Comparison of ENCODE assay signal across 20 cellular contexts in the genomic region with DNA sequence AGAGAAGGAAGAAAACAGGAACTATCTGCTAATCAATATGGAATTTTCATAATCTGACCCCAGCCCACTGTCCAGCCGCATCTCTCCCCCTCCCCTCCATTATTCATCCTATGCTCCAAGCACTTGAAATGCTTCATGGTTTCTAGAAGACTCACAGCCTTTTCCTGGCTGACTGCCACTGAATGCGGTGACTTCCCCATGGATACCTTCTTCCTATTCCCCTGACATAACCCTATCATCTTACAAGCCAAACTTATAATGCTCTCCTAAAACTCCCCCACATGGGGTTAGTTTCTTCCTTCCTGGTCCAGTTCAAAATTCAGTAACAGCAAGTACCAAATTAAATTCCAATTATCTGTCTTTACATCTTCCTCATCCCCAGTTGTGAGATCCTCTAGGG. TPM values are rescaled to one million over a fixed set of nuclear protein-coding genes. Genes with fewer than 3 reads are reported as not detected.
A peak's percentile ranks its signal among the peaks of the same experiment; 100 is the strongest.
DNase-seq lines count a peak whose midpoint lies in the region; TF ChIP-seq lines count a peak whose summit lies in the region.
"Had no signal": no experiment of that assay in that cellular context is flagged by ENCODE, and none has a peak within 500 bp of the region (broad histone marks: within the 10 kb centered on the region; RNA-seq: fewer than 3 reads in every experiment).

No MANE protein-coding gene starts in this region.

- H3K9me3 ChIP-seq in MG63, result no peaks in the 10 kb centered on the region
- H3K9me3 ChIP-seq in PC-9 (ENCODE audit: insufficient read depth, low read depth), result no peaks in the 10 kb centered on the region; the same call in 1 of the 2 replicates
- H3K9me3 ChIP-seq: HAP-1, uterus had no signal

- CTCF ChIA-PET in PC-9 (lab: Charles Lee), result no interaction called here

- no peaks in the 10 kb centered on the region for H3K27me3 ChIP-seq in MG63
- H3K27me3 ChIP-seq in PC-9 (ENCODE audit: insufficient read depth, low read depth), result no peaks in the 10 kb centered on the region
- H3K27me3 ChIP-seq: uterus had no signal

- intact Hi-C loops in PC-9 (cut with micrococcal nuclease; ENCODE audit: unreplicated experiment), result no loop called here

- H4K20me1 ChIP-seq in PC-9 (ENCODE audit: insufficient read depth), result no peaks in the 10 kb centered on the region

- no peaks in the 10 kb centered on the region for H3K9me3 Mint-ChIP-seq in mesothelial cell of epicardium
- H3K9me3 Mint-ChIP-seq: activated CD4-positive, alpha-beta memory T cell treated with anti-CD3 and anti-CD28 coated beads, Interleukin-2, amount 10 ng/mL, durations not matched to agents 7 days and 5 days; activated naive CD8-positive, alpha-beta T cell treated with anti-CD3 and anti-CD28 coated beads, Interleukin-2, amount 10 ng/mL, durations not matched to agents 7 days and 5 days; activated T-cell treated with anti-CD3 and anti-CD28 coated beads, Interleukin-2, amount 50 U/mL, for 72 hours; nephron; stimulated activated naive CD8-positive, alpha-beta T cell treated with anti-CD3 and anti-CD28 coated beads, Interleukin-15, amount 100 ng/mL, for 72 hours; T-cell had no signal

- H3K4me3 ChIP-seq in AG10803 (ENCODE audit: low read length) (no peak overlapping the region), MG63 (no peak overlapping the region), choroid plexus epithelial cell (ENCODE audit: low read depth, low read length) (no peak overlapping the region), PC-9 (no peak overlapping the region)
- H3K4me3 ChIP-seq: HAP-1, uterus had no signal

- peaks cover 25% of the 10 kb centered on the region for H3K4me1 ChIP-seq in PC-9 (replicated peaks; ENCODE audit: insufficient read depth)
- H3K4me1 ChIP-seq: HAP-1, uterus had no signal

- no peak overlapping the region for H2AFZ ChIP-seq in PC-9

- BruUV-seq in PC-9 (replicated peaks; lab: Mats Ljungman, UMichigan), result no TSS peak

- H3K9me2 ChIP-seq in PC-9 (ENCODE audit: insufficient read depth), result no peaks in the 10 kb centered on the region

- no peak overlapping the region for H3K27ac ChIP-seq in PC-9
- H3K27ac ChIP-seq: uterus had no signal

- H3K27ac Mint-ChIP-seq in mesothelial cell of epicardium, result no peak overlapping the region
- H3K27ac Mint-ChIP-seq: activated CD4-positive, alpha-beta memory T cell treated with anti-CD3 and anti-CD28 coated beads, Interleukin-2, amount 10 ng/mL, durations not matched to agents 7 days and 5 days; activated naive CD8-positive, alpha-beta T cell treated with anti-CD3 and anti-CD28 coated beads, Interleukin-2, amount 10 ng/mL, durations not matched to agents 7 days and 5 days; activated T-cell treated with anti-CD3 and anti-CD28 coated beads, Interleukin-2, amount 50 U/mL, for 72 hours; nephron; stimulated activated naive CD8-positive, alpha-beta T cell treated with anti-CD3 and anti-CD28 coated beads, Interleukin-15, amount 100 ng/mL, for 72 hours; T-cell had no signal

- H3K36me3 ChIP-seq in MG63, result no peaks in the 10 kb centered on the region
- no peaks in the 10 kb centered on the region for H3K36me3 ChIP-seq in PC-9 (ENCODE audit: low read depth)
- H3K36me3 ChIP-seq: HAP-1, uterus had no signal

- H3K4me3 Mint-ChIP-seq in mesothelial cell of epicardium, result no peak overlapping the region
- H3K4me3 Mint-ChIP-seq: activated CD4-positive, alpha-beta memory T cell treated with anti-CD3 and anti-CD28 coated beads, Interleukin-2, amount 10 ng/mL, durations not matched to agents 7 days and 5 days; activated naive CD8-positive, alpha-beta T cell treated with anti-CD3 and anti-CD28 coated beads, Interleukin-2, amount 10 ng/mL, durations not matched to agents 7 days and 5 days; activated T-cell treated with anti-CD3 and anti-CD28 coated beads, Interleukin-2, amount 50 U/mL, for 72 hours; nephron; stimulated activated naive CD8-positive, alpha-beta T cell treated with anti-CD3 and anti-CD28 coated beads, Interleukin-15, amount 100 ng/mL, for 72 hours; T-cell had no signal

- TF ChIP-seq CTCF in AG10803 (conservative IDR thresholded peaks at IDR 0.05; ENCODE audit: low read length) (no peak), choroid plexus epithelial cell (conservative IDR thresholded peaks at IDR 0.05; ENCODE audit: low read depth, low read length) (no peak), PC-9 (conservative IDR thresholded peaks at IDR 0.05) (no peak), mesothelial cell of epicardium (IDR thresholded peaks at IDR 0.05; ENCODE audit: unreplicated experiment) (no peak)

- DNase-seq in AG10803 (ENCODE audit: low read depth) (peak; percentile 36), MG63 (peak; percentile 45), choroid plexus epithelial cell (ENCODE audit: low read depth) (peak; percentile 76), myocyte (ENCODE audit: low read depth) (peak; percentile 78), PC-9 (no peak), mesothelial cell of epicardium (ENCODE audit: low spot score in 2 of 2, unreplicated experiment in 2 of 2) (no peak), GM19238 (ENCODE audit: insufficient read length, low spot score) (no peak), NCI-H1105 treated with DMSO at 0.1 percent for 48 hours (lab: John Stamatoyannopoulos, UW) (no peak)
- DNase-seq: activated CD4-positive, alpha-beta memory T cell treated with anti-CD3 and anti-CD28 coated beads, Interleukin-2, amount 10 ng/mL, durations not matched to agents 7 days and 5 days; activated naive CD8-positive, alpha-beta T cell treated with anti-CD3 and anti-CD28 coated beads, Interleukin-2, amount 10 ng/mL, durations not matched to agents 7 days and 5 days; activated T-cell treated with anti-CD3 and anti-CD28 coated beads, Interleukin-2, amount 50 U/mL, for 72 hours; Calu3; mammary epithelial cell; NCI-H1930; NCI-H69; stimulated activated naive CD8-positive, alpha-beta T cell treated with anti-CD3 and anti-CD28 coated beads, Interleukin-15, amount 100 ng/mL, for 72 hours; T-cell; uterus had no signal

- H3K79me2 ChIP-seq in PC-9 (ENCODE audit: low read depth), result no peaks in the 10 kb centered on the region

- POLR2A ChIA-PET in PC-9 (lab: Charles Lee; ENCODE audit: unreplicated experiment), result no interaction called here

- no peaks in the 10 kb centered on the region for H3K36me3 Mint-ChIP-seq in mesothelial cell of epicardium
- H3K36me3 Mint-ChIP-seq: activated naive CD8-positive, alpha-beta T cell treated with anti-CD3 and anti-CD28 coated beads, Interleukin-2, amount 10 ng/mL, durations not matched to agents 7 days and 5 days; T-cell had no signal

- peaks cover 4% of the 10 kb centered on the region for H3K27me3 Mint-ChIP-seq in mesothelial cell of epicardium (ENCODE audit: low read depth)
- H3K27me3 Mint-ChIP-seq: stimulated activated naive CD8-positive, alpha-beta T cell treated with anti-CD3 and anti-CD28 coated beads, Interleukin-15, amount 100 ng/mL, for 72 hours had no signal

- H3K4me1 Mint-ChIP-seq in mesothelial cell of epicardium, result peaks cover 12% of the 10 kb centered on the region
- H3K4me1 Mint-ChIP-seq: activated CD4-positive, alpha-beta memory T cell treated with anti-CD3 and anti-CD28 coated beads, Interleukin-2, amount 10 ng/mL, durations not matched to agents 7 days and 5 days; activated naive CD8-positive, alpha-beta T cell treated with anti-CD3 and anti-CD28 coated beads, Interleukin-2, amount 10 ng/mL, durations not matched to agents 7 days and 5 days; stimulated activated naive CD8-positive, alpha-beta T cell treated with anti-CD3 and anti-CD28 coated beads, Interleukin-15, amount 100 ng/mL, for 72 hours; T-cell had no signal

- peaks cover 16% of the 10 kb centered on the region for H3F3A ChIP-seq in PC-9 (ENCODE audit: insufficient read depth, low read depth)

- no peak overlapping the region for H3K4me2 ChIP-seq in PC-9

RNA-seq across cellular contexts. Expression of a gene that starts 31.2 kb away (rescaled TPM):
- total RNA-seq in MG63 (2014; rRNA removed; shearing (Covaris generic); ENCODE audit: low replicate concordance), result 6.5 and 13.2 TPM in 2 replicates
- 11.9 and 21.0 TPM in 2 replicates for total RNA-seq in myocyte
- polyA plus RNA-seq in myocyte (2012), result 55.0 TPM
- total RNA-seq in PC-9 (2021), result 0.59 and 1.1 TPM in 2 replicates
- 35.6 to 44.1 TPM (median 39.9 TPM) in 3 replicates for total RNA-seq in mesothelial cell of epicardium
- total RNA-seq: activated CD4-positive, alpha-beta memory T cell treated with anti-CD3 and anti-CD28 coated beads, Interleukin-2, amount 10 ng/mL, durations not matched to agents 7 days and 5 days had no signal

Comparison
In these comparisons a context has a peak if more than half of its experiments do, and no peak if none do; other contexts are left out.
1. DNase-seq: peak in AG10803 (single experiment), MG63 (single experiment), choroid plexus epithelial cell (single experiment) and myocyte (single experiment); none in PC-9 (0 of 2), mesothelial cell of epicardium (0 of 2), GM19238 (single experiment) and NCI-H1105 treated with DMSO at 0.1 percent for 48 hours (single experiment).